1 cellular context compared by ENCODE assay signal in genomic region chr9:113461943-113462342, GRCh38.
TF ChIP-seq lines count a peak whose summit lies in the region.

No MANE protein-coding gene starts in this region.

TF ChIP-seq in H1, 55 proteins besides CTCF, POLR2A, EP300 and RAD21:
- TF ChIP-seq SIX5 (IDR thresholded peaks at IDR 0.05; ENCODE audit: low read depth, low read length) (no peak), BRCA1 (IDR thresholded peaks at IDR 0.05; ENCODE audit: low read depth, low read length) (no peak), CHD2 (IDR thresholded peaks at IDR 0.05; ENCODE audit: low read length) (no peak), SP2 (IDR thresholded peaks at IDR 0.05; ENCODE audit: low read length) (no peak)
